ENCODE assay signal across 15 cellular contexts in the genomic region with DNA sequence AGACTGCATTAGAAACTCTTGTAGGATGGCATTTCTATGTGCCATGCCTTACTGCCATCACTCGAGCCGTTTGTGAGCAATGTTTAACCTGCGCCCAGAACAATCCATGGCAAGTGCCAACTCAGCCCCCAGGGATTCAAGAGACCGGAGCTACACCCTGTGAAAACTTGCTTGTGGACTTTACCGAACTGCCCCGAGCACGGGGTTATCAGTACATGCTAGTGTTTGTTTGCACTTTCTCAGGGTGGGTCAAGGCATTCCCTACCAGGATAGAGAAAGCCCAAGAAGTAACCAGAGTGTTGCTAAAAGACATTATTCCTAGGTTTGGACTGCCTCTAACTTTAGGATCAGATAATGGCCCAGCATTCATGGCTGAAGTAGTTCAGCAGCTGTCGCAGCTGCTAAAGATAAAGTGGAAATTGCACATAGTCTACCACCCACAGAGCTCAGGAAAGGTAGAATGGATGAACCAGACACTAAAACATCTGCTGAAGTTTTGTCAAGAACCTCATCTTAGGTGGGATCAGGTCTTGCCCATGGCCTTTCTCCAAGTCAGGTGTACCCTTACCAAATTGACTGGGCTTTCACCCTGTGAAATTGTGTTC. TPM values are rescaled to one million over a fixed set of nuclear protein-coding genes. Genes with fewer than 3 reads are reported as not detected.
"Had no signal": no experiment of that assay in that cellular context is flagged by ENCODE, and none has a peak within 500 bp of the region (broad histone marks: within the 10 kb centered on the region; RNA-seq: fewer than 3 reads in every experiment).

No MANE protein-coding gene starts in this region.

- H3K4me3 ChIP-seq: skin epidermis, thoracic aorta had no signal

- ATAC-seq: WTC11 had no signal

- H3K27ac ChIP-seq: thoracic aorta had no signal

- DNase-seq: activated CD4-positive, alpha-beta T cell treated with anti-CD3 and anti-CD28 coated beads for 36 hours; activated CD4-positive, alpha-beta T cell treated with anti-CD3 and anti-CD28 coated beads, Interleukin-2, amount 50 U/mL, for 48 hours; activated naive CD4-positive, alpha-beta T cell treated with Interleukin-2 at 50 U/mL for 16 hours; activated naive CD8-positive, alpha-beta T cell treated with anti-CD3 and anti-CD28 coated beads, Interleukin-2, amount 10 ng/mL, durations not matched to agents 7 days and 5 days; cortex of kidney; erythroblast; mesendoderm; stimulated activated CD4-positive, alpha-beta T cell treated with anti-CD3 and anti-CD28 coated beads, Interleukin-4, amount 100 ng/mL, for 24 hours had no signal

RNA-seq across cellular contexts. Expression of gene TMEM140, which starts 31.6 kb away (rescaled TPM):
- total RNA-seq: WTC11 had no signal

RNA-seq across cellular contexts. Expression of gene STRA8, which starts 54.2 kb away (rescaled TPM):
- total RNA-seq: activated CD4-positive, alpha-beta T cell treated with anti-CD3 and anti-CD28 coated beads for 36 hours; activated naive CD8-positive, alpha-beta T cell treated with anti-CD3 and anti-CD28 coated beads, Interleukin-2, amount 10 ng/mL, durations not matched to agents 7 days and 5 days; activated T-helper 2 cell treated with anti-CD3 and anti-CD28 coated beads, Interferon-gamma antibody, Interleukin-2, Interleukin-4, amounts not matched to agents 10 μg/mL and 5 μg/mL and 100 μg/mL, durations not matched to agents 14 hours and 24 hours and 36 hours; frontal cortex; natural killer cell treated with Interleukin-12 subunit alpha and Interleukin-12 subunit beta and Interleukin-15 and Interleukin-18, amount 100 ng/mL, for 72 hours; thoracic aorta; urinary bladder; WTC11 had no signal
- polyA plus RNA-seq: urinary bladder had no signal
